8 cellular contexts compared by ENCODE assay signal in genomic region chr14:22131749-22132476, GRCh38.
DNase-seq lines count a peak whose midpoint lies in the region; ATAC-seq and TF ChIP-seq lines count a peak whose summit lies in the region.

No MANE protein-coding gene starts in this region.

- TF ChIP-seq CTCF in natural killer cell (IDR thresholded peaks at IDR 0.05) (peak; percentile 9), PC-3 (conservative IDR thresholded peaks at IDR 0.05; ENCODE audit: low read depth, low read length) (peak; percentile 69), epithelial cell of proximal tubule (conservative IDR thresholded peaks at IDR 0.05; ENCODE audit: low read depth, low read length) (peak; percentile 67), transverse colon (IDR thresholded peaks at IDR 0.05) (peak; percentile 28 to 55 (median 44))

- H3K27me3 ChIP-seq in PC-3 (ENCODE audit: low read length) = peaks cover 15% of the 10 kb centered on the region
- H3K27me3 ChIP-seq in transverse colon = no peaks in the 10 kb centered on the region

- in situ Hi-C loops in transverse colon (cut with MboI; ENCODE audit: low pct_ligation_motif_present in 1 of 4, low pct_unique_long_range_greater_than_20kb in 1 of 4, low sequenced_read_pairs in 3 of 4) = no loop called here

- H3F3A ChIP-seq in PC-3 (ENCODE audit: low read length, unreplicated experiment) = no peaks in the 10 kb centered on the region

- H3K9me3 ChIP-seq in PC-3 (ENCODE audit: low read length) (no peaks in the 10 kb centered on the region), transverse colon (no peaks in the 10 kb centered on the region)

- no peaks in the 10 kb centered on the region for H3K36me3 ChIP-seq in PC-3 (ENCODE audit: low read depth, low read length)
- no peaks in the 10 kb centered on the region for H3K36me3 ChIP-seq in transverse colon

- H3K9ac ChIP-seq in PC-3 (ENCODE audit: low read length) = no peak overlapping the region

- H3K4me2 ChIP-seq in PC-3 (ENCODE audit: low read length) = no peak overlapping the region

- TF ChIP-seq POLR2A in transverse colon (IDR thresholded peaks at IDR 0.05) = no peak

- H3K4me3 ChIP-seq in PC-3 (ENCODE audit: low read length) (no peak overlapping the region), epithelial cell of proximal tubule (ENCODE audit: low read depth, low read length) (no peak overlapping the region), transverse colon (no peak overlapping the region)

- intact Hi-C loops in natural killer cell (cut with micrococcal nuclease) (no loop called here), PC-3 (cut with micrococcal nuclease) (no loop called here), transverse colon (cut with DNase I; ENCODE audit: low total_unique reads) (no loop called here)

- DNase-seq in natural killer cell (peak; percentile 17), PC-3 (peak; percentile 37), epithelial cell of proximal tubule (ENCODE audit: low read depth) (no peak), transverse colon (peak; percentile 30), AG08396 (ENCODE audit: low spot score) (no peak)
- no peak for DNase-seq in natural killer cell treated with Interleukin-12 subunit alpha and Interleukin-12 subunit beta and Interleukin-15 and Interleukin-18, amount 100 ng/mL, for 72 hours (ENCODE audit: low spot score)
- DNase-seq in NK-92 treated with Interleukin-12 subunit alpha and Interleukin-12 subunit beta, amount 100 ng/mL, for 24 hours (lab: John Stamatoyannopoulos, UW) = no peak

- BruUV-seq in PC-3 (replicated peaks; lab: Mats Ljungman, UMichigan) = no TSS peak

- no peak overlapping the region for H3K4me3 Mint-ChIP-seq in natural killer cell
- H3K4me3 Mint-ChIP-seq in natural killer cell treated with Interleukin-12 subunit alpha and Interleukin-12 subunit beta and Interleukin-15 and Interleukin-18, amount 100 ng/mL, for 72 hours = no peak overlapping the region

- no peaks in the 10 kb centered on the region for H4K20me1 ChIP-seq in PC-3 (ENCODE audit: low read length)

- no peaks in the 10 kb centered on the region for H3K4me1 Mint-ChIP-seq in natural killer cell
- H3K4me1 Mint-ChIP-seq in natural killer cell treated with Interleukin-12 subunit alpha and Interleukin-12 subunit beta and Interleukin-15 and Interleukin-18, amount 100 ng/mL, for 72 hours (ENCODE audit: low read depth in 2 of 2) = no peaks in the 10 kb centered on the region

- peaks cover 6% of the 10 kb centered on the region in 2 donors for H3K9me3 Mint-ChIP-seq in natural killer cell
- no peaks in the 10 kb centered on the region for H3K9me3 Mint-ChIP-seq in natural killer cell treated with Interleukin-12 subunit alpha and Interleukin-12 subunit beta and Interleukin-15 and Interleukin-18, amount 100 ng/mL, for 72 hours

- H3K27ac ChIP-seq in PC-3 (ENCODE audit: low read length) (no peak overlapping the region), transverse colon (no peak overlapping the region)

- CTCF ChIA-PET in PC-3 (lab: Charles Lee) = no interaction called here

- no peak overlapping the region for H3K27ac Mint-ChIP-seq in natural killer cell
- H3K27ac Mint-ChIP-seq in natural killer cell treated with Interleukin-12 subunit alpha and Interleukin-12 subunit beta and Interleukin-15 and Interleukin-18, amount 100 ng/mL, for 72 hours = no peak overlapping the region

- H3K27me3 Mint-ChIP-seq in natural killer cell (ENCODE audit: low read depth in 2 of 2) = peaks cover 6 to 34% of the 10 kb centered on the region in 2 donors
- H3K27me3 Mint-ChIP-seq in natural killer cell treated with Interleukin-12 subunit alpha and Interleukin-12 subunit beta and Interleukin-15 and Interleukin-18, amount 100 ng/mL, for 72 hours = peaks cover 25 to 48% of the 10 kb centered on the region in 2 donors

- no peaks in the 10 kb centered on the region for H3K9me2 ChIP-seq in PC-3 (replicated peaks; ENCODE audit: low read length)

- H3K79me2 ChIP-seq in PC-3 (ENCODE audit: low read length) = no peaks in the 10 kb centered on the region

- no peak for TF ChIP-seq EP300 in transverse colon (IDR thresholded peaks at IDR 0.05; ENCODE audit: low read depth)

- 73 to 76% methylated on average over 4 of the region's 4 CpGs for WGBS in transverse colon (ENCODE audit: low coverage in 1 of 2), 2 donors

- peaks cover 8% of the 10 kb centered on the region for H3K36me3 Mint-ChIP-seq in natural killer cell
- H3K36me3 Mint-ChIP-seq in natural killer cell treated with Interleukin-12 subunit alpha and Interleukin-12 subunit beta and Interleukin-15 and Interleukin-18, amount 100 ng/mL, for 72 hours = peaks cover 4% of the 10 kb centered on the region

- H2AFZ ChIP-seq in PC-3 (ENCODE audit: low read length) = no peak overlapping the region

- H3K4me1 ChIP-seq in PC-3 (ENCODE audit: insufficient read depth, low read length) = no peaks in the 10 kb centered on the region
- no peaks in the 10 kb centered on the region for H3K4me1 ChIP-seq in transverse colon

- POLR2A ChIA-PET in PC-3 (lab: Charles Lee; ENCODE audit: unreplicated experiment) = no interaction called here

- peak in 2 of 3 donors; percentile 44 to 57 for ATAC-seq in natural killer cell
- ATAC-seq in natural killer cell treated with Interleukin-12 subunit alpha and Interleukin-12 subunit beta and Interleukin-15 and Interleukin-18, amount 100 ng/mL, for 72 hours = no peak
- ATAC-seq in PC-3 = no peak
- no peak for ATAC-seq in GM19452 (IDR thresholded peaks at IDR 0.05; ENCODE audit: unreplicated experiment)

Comparison
In these comparisons a context has a peak if more than half of its experiments do, and no peak if none do; other contexts are left out.
1. ATAC-seq: peak in natural killer cell (2 of 3); none in natural killer cell treated with Interleukin-12 subunit alpha and Interleukin-12 subunit beta and Interleukin-15 and Interleukin-18, amount 100 ng/mL, for 72 hours (0 of 2), PC-3 (single experiment) and GM19452 (single experiment).
2. DNase-seq: peak in natural killer cell (single experiment), PC-3 (single experiment) and transverse colon (single experiment); none in natural killer cell treated with Interleukin-12 subunit alpha and Interleukin-12 subunit beta and Interleukin-15 and Interleukin-18, amount 100 ng/mL, for 72 hours (single experiment), epithelial cell of proximal tubule (single experiment), NK-92 treated with Interleukin-12 subunit alpha and Interleukin-12 subunit beta, amount 100 ng/mL, for 24 hours (single experiment) and AG08396 (single experiment).
3. CTCF ChIP-seq: peak in every context shown above with its lines; median percentile 69 in PC-3; 67 in epithelial cell of proximal tubule; 44 in transverse colon; 9 in natural killer cell.